16 cellular contexts compared by ENCODE assay signal in the genomic region with DNA sequence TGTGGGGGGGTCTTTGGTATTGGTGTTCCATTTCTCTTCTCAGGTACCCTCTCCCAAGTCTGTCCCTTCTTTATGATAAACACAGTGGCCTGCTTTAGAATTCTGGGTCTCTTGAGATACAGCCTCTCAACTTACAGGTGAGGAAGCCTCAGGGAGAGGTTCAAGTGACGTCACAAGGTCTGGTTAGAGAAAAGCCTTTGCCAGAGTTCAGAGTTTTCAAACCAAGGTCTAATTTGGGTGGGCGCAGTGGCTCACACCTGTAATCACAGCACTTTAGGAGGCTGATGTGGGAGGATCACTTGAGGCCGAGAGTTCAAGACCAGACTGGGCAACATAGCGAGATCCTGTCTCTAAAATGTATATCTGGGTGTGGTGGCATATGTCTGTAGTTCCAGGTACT. TPM values are rescaled to one million over a fixed set of nuclear protein-coding genes. Genes with fewer than 3 reads are reported as not detected.
DNase-seq lines count a peak whose midpoint lies in the region; ATAC-seq and TF ChIP-seq lines count a peak whose summit lies in the region.
"Had no signal": no experiment of that assay in that cellular context is flagged by ENCODE, and none has a peak within 500 bp of the region (broad histone marks: within the 10 kb centered on the region; RNA-seq: fewer than 3 reads in every experiment).

No MANE protein-coding gene starts in this region.

- TF ChIP-seq CTCF in colonic mucosa (IDR thresholded peaks at IDR 0.05) = no peak
- no peak for TF ChIP-seq CTCF in omental fat pad (IDR thresholded peaks at IDR 0.05)
- TF ChIP-seq CTCF in prostate gland (IDR thresholded peaks at IDR 0.05) = no peak

- no peak overlapping the region for H3K27ac Mint-ChIP-seq in stimulated activated effector memory CD8-positive, alpha-beta T cell treated with anti-CD3 and anti-CD28 coated beads, Interleukin-12 subunit alpha, Interleukin-12 subunit beta, amount 100 ng/mL, for 72 hours
- H3K27ac Mint-ChIP-seq: endodermal cell had no signal

- H3K27me3 Mint-ChIP-seq in activated T-cell treated with anti-CD3 and anti-CD28 coated beads, Interleukin-2, amount 50 U/mL, for 4 hours (ENCODE audit: low read depth) = peaks cover 11% of the 10 kb centered on the region

- TF ChIP-seq POLR2A in prostate gland (IDR thresholded peaks at IDR 0.05) = no peak

- peaks cover 57% of the 10 kb centered on the region for H3K4me1 Mint-ChIP-seq in activated T-cell treated with anti-CD3 and anti-CD28 coated beads, Interleukin-2, amount 50 U/mL, for 4 hours (ENCODE audit: low read depth)
- peaks cover 60% of the 10 kb centered on the region for H3K4me1 Mint-ChIP-seq in stimulated activated effector memory CD8-positive, alpha-beta T cell treated with anti-CD3 and anti-CD28 coated beads, Interleukin-12 subunit alpha, Interleukin-12 subunit beta, amount 100 ng/mL, for 72 hours

- H3K4me3 ChIP-seq in colonic mucosa (no peak overlapping the region), prostate gland (no peak overlapping the region)

- ATAC-seq in activated T-cell treated with anti-CD3 and anti-CD28 coated beads, Interleukin-2, amount 50 U/mL, for 4 hours = no peak
- no peak for ATAC-seq in stimulated activated effector memory CD8-positive, alpha-beta T cell treated with anti-CD3 and anti-CD28 coated beads, Interleukin-12 subunit alpha, Interleukin-12 subunit beta, amount 100 ng/mL, for 72 hours
- no peak for ATAC-seq in omental fat pad (ENCODE audit: low FRiP score)
- ATAC-seq: psoas muscle had no signal

- no peaks in the 10 kb centered on the region for H3K27me3 ChIP-seq in colonic mucosa
- no peaks in the 10 kb centered on the region for H3K27me3 ChIP-seq in prostate gland (replicated peaks; ENCODE audit: insufficient read depth)

- H3K9me3 ChIP-seq in colonic mucosa (no peaks in the 10 kb centered on the region), prostate gland (no peaks in the 10 kb centered on the region)
- H3K9me3 ChIP-seq: psoas muscle, stomach had no signal

- H3K36me3 ChIP-seq in colonic mucosa = no peaks in the 10 kb centered on the region
- H3K36me3 ChIP-seq in prostate gland = no peaks in the 10 kb centered on the region

- no peaks in the 10 kb centered on the region for H3K9me3 Mint-ChIP-seq in activated T-cell treated with anti-CD3 and anti-CD28 coated beads, Interleukin-2, amount 50 U/mL, for 4 hours
- H3K9me3 Mint-ChIP-seq in stimulated activated effector memory CD8-positive, alpha-beta T cell treated with anti-CD3 and anti-CD28 coated beads, Interleukin-12 subunit alpha, Interleukin-12 subunit beta, amount 100 ng/mL, for 72 hours = no peaks in the 10 kb centered on the region

- 95% methylated on average over 4 of the region's 4 CpGs for WGBS in prostate gland

- H3K27ac ChIP-seq in colonic mucosa (no peak overlapping the region), prostate gland (no peak overlapping the region)
- H3K27ac ChIP-seq: psoas muscle had no signal

- H3K4me1 ChIP-seq in colonic mucosa (peaks cover 13% of the 10 kb centered on the region), prostate gland (replicated peaks) (no peaks in the 10 kb centered on the region)

- no peak for DNase-seq in activated T-cell treated with anti-CD3 and anti-CD28 coated beads, Interleukin-2, amount 50 U/mL, for 4 hours
- no peak for DNase-seq in activated T-cell treated with anti-CD3 and anti-CD28 coated beads, Interleukin-2, amount 50 U/mL, for 1 hour
- peak; percentile 45 for DNase-seq in NAMALWA (ENCODE audit: low spot score)
- DNase-seq in colonic mucosa = no peak
- no peak for DNase-seq in stimulated activated effector memory CD8-positive, alpha-beta T cell treated with anti-CD3 and anti-CD28 coated beads, Interleukin-12 subunit alpha, Interleukin-12 subunit beta, amount 100 ng/mL, for 72 hours (ENCODE audit: low spot score in 2 of 2)
- DNase-seq in omental fat pad (ENCODE audit: low spot score) = no peak
- no peak for DNase-seq in NCI-H146 treated with DMSO at 0.1 percent for 48 hours (lab: John Stamatoyannopoulos, UW; ENCODE audit: unreplicated experiment)
- DNase-seq in prostate gland (ENCODE audit: low spot score) = no peak
- DNase-seq: endodermal cell, IMR-90, NCI-H1105, NCI-H2171 treated with DMSO at 0.1 percent for 48 hours, psoas muscle, SHP77, T1000 had no signal

- peak overlapping the region; percentile 12 to 85 for H3K9ac ChIP-seq in colonic mucosa (ENCODE audit: low read depth in 2 of 2, low read length in 2 of 2)

- peaks cover 59% of the 10 kb centered on the region for H3K36me3 Mint-ChIP-seq in activated T-cell treated with anti-CD3 and anti-CD28 coated beads, Interleukin-2, amount 50 U/mL, for 4 hours (ENCODE audit: insufficient read depth)
- peaks cover 58% of the 10 kb centered on the region for H3K36me3 Mint-ChIP-seq in stimulated activated effector memory CD8-positive, alpha-beta T cell treated with anti-CD3 and anti-CD28 coated beads, Interleukin-12 subunit alpha, Interleukin-12 subunit beta, amount 100 ng/mL, for 72 hours

- peak overlapping the region; percentile 86 for H3K4me3 Mint-ChIP-seq in activated T-cell treated with anti-CD3 and anti-CD28 coated beads, Interleukin-2, amount 50 U/mL, for 4 hours
- H3K4me3 Mint-ChIP-seq in stimulated activated effector memory CD8-positive, alpha-beta T cell treated with anti-CD3 and anti-CD28 coated beads, Interleukin-12 subunit alpha, Interleukin-12 subunit beta, amount 100 ng/mL, for 72 hours = peak overlapping the region; percentile 68
- H3K4me3 Mint-ChIP-seq: endodermal cell had no signal

- intact Hi-C loops in colonic mucosa (cut with DNase I) = no loop called here
- intact Hi-C loops in prostate gland (cut with DNase I) = no loop called here

RNA-seq across cellular contexts. Expression of a gene that starts 2.1 kb away (rescaled TPM):
- total RNA-seq in activated T-cell treated with anti-CD3 and anti-CD28 coated beads, Interleukin-2, amount 50 U/mL, for 4 hours = 100 to 1,000 TPM; 561 to 775 (median 745) TPM
- total RNA-seq in colonic mucosa (10 to 100 TPM; 25.1 to 52.5 TPM), omental fat pad (100 to 1,000 TPM in 1 of 4 donors, 10 to 100 TPM in 3; 32.5 to 134 (median 65.8) TPM), prostate gland (10 to 100 TPM in 1 of 2 donors, 1 to 10 TPM in 1; 1.8 to 21.2 TPM)
- total RNA-seq: IMR-90 had no signal

Comparison
In these comparisons a context has a peak if more than half of its experiments do, and no peak if none do; other contexts are left out.
1. RNA of a gene that starts 2.1 kb away (total RNA-seq): 561 to 775 TPM in activated T-cell treated with anti-CD3 and anti-CD28 coated beads, Interleukin-2, amount 50 U/mL, for 4 hours; 32.5 to 134 TPM in omental fat pad, 25.1 to 52.5 TPM in colonic mucosa and 1.8 to 21.2 TPM in prostate gland; every median in the first group is over 4 times any median in the second.